ENCODE assay signal across 8 cellular contexts in the genomic region with DNA sequence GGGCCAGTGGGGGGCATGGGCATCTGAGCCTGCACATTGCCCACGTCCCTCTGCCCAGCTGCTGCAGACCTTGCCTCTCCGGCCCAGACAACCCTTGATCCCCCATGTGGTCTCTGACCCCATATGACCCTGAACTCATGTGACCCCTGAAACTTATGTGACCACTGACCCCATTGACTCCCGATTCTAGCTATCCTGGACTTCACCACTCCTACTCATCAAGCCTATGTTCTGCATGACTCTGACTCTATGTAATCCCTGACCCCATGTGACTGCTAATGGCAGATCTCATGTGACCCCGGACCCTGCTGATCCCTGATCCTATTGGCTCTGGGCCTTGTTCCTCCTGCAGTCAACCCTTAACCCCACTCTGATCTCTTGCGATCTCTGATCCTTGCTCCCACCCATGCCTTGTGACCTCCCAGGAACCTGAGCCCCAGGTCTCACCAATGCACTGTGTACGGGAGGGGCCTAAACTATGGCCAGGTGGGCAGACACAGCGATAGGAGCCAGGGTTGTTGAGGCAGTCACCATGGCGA. TPM values are rescaled to one million over a fixed set of nuclear protein-coding genes. Genes with fewer than 3 reads are reported as not detected.
A peak's percentile ranks its signal among the peaks of the same experiment; 100 is the strongest.
DNase-seq lines count a peak whose midpoint lies in the region; ATAC-seq and TF ChIP-seq lines count a peak whose summit lies in the region.

No MANE protein-coding gene starts in this region.

- no peak overlapping the region for H4K8ac ChIP-seq in mesendoderm (ENCODE audit: low read depth, low read length)

- H3K4me3 Mint-ChIP-seq in HFFc6: no peak overlapping the region

- no peaks in the 10 kb centered on the region for H3K4me1 ChIP-seq in mesendoderm (ENCODE audit: control insufficient read depth, low read depth, low read length)

- no peak overlapping the region for H2BK5ac ChIP-seq in mesendoderm (ENCODE audit: low read length)

- TF ChIP-seq CTCF in HFFc6 (IDR thresholded peaks at IDR 0.05): no peak; the same call in 1 of the 2 replicates

- no peaks in the 10 kb centered on the region for H3K79me1 ChIP-seq in mesendoderm (ENCODE audit: low read length)

- no CpG with 5 or more reads among the region's 8 CpGs for WGBS in mesendoderm (ENCODE audit: extremely low coverage, insufficient coverage, low lambda C conversion rate)

- DNase-seq in DMS53 (lab: John Stamatoyannopoulos, UW) (peak; percentile 73), DMS53 treated with DMSO at 0.1 percent for 48 hours (lab: John Stamatoyannopoulos, UW; ENCODE audit: unreplicated experiment) (no peak), HFFc6 (no peak), SK-N-MC (ENCODE audit: low read depth, low spot score) (no peak), mesendoderm (peak; percentile 57), NOMO-1 treated with dmso at 0.1 percent for 144 hours (lab: John Stamatoyannopoulos, UW; ENCODE audit: unreplicated experiment) (no peak)

- peak overlapping the region; percentile 46 for H3K27ac Mint-ChIP-seq in HFFc6

- H3K27me3 ChIP-seq in mesendoderm (ENCODE audit: insufficient read depth, low read length, poor library complexity): peaks cover under 1% of the 10 kb centered on the region

- H3K36me3 ChIP-seq in SK-N-MC (ENCODE audit: insufficient read depth, low read length): peaks cover 19% of the 10 kb centered on the region; the same call in 1 of the 2 replicates
- no peaks in the 10 kb centered on the region for H3K36me3 ChIP-seq in mesendoderm (ENCODE audit: control insufficient read depth, insufficient read depth, low read length)

- ATAC-seq in GM21737 (IDR thresholded peaks at IDR 0.05; ENCODE audit: unreplicated experiment): no peak
- ATAC-seq in GM19463 (IDR thresholded peaks at IDR 0.05; ENCODE audit: unreplicated experiment): no peak

- no peaks in the 10 kb centered on the region for H3K9me3 Mint-ChIP-seq in HFFc6

- peaks cover 36% of the 10 kb centered on the region for H3K4me1 Mint-ChIP-seq in HFFc6 (ENCODE audit: low read depth)

- no peak overlapping the region for H2BK120ac ChIP-seq in mesendoderm (ENCODE audit: low read depth, low read length)

- H3K4me3 ChIP-seq in SK-N-MC: no peak overlapping the region
- no peak overlapping the region for H3K4me3 ChIP-seq in mesendoderm (ENCODE audit: low read length)

- no peak overlapping the region for H3K23ac ChIP-seq in mesendoderm (ENCODE audit: low read length)

- H3K9ac ChIP-seq in SK-N-MC (ENCODE audit: insufficient read length) (no peak overlapping the region), mesendoderm (ENCODE audit: low read length) (no peak overlapping the region)

- H2BK15ac ChIP-seq in mesendoderm (replicated peaks; ENCODE audit: low read depth): no peak overlapping the region

- peaks cover 40% of the 10 kb centered on the region for H3K36me3 Mint-ChIP-seq in HFFc6 (ENCODE audit: low read depth)

- H3K18ac ChIP-seq in mesendoderm (ENCODE audit: low read length): no peak overlapping the region

- no peak overlapping the region for H3K4me2 ChIP-seq in mesendoderm (ENCODE audit: low read length)

- no peak overlapping the region for H3K56ac ChIP-seq in mesendoderm (ENCODE audit: low read length)

- H3K9me3 ChIP-seq in SK-N-MC (ENCODE audit: low read depth, low read length): no peaks in the 10 kb centered on the region

- peak overlapping the region; percentile 67; the same call in 1 of the 2 replicates for H3K27ac ChIP-seq in SK-N-MC
- no peak overlapping the region for H3K27ac ChIP-seq in mesendoderm (ENCODE audit: low read depth, low read length)

- no peak overlapping the region for H3K4ac ChIP-seq in mesendoderm (ENCODE audit: low read depth, low read length)

- H3K27me3 Mint-ChIP-seq in HFFc6 (ENCODE audit: insufficient read depth): peaks cover 3% of the 10 kb centered on the region

- H3K79me2 ChIP-seq in mesendoderm (ENCODE audit: control insufficient read depth, insufficient read depth, low read length): no peaks in the 10 kb centered on the region

- no peak overlapping the region for H2AK5ac ChIP-seq in mesendoderm (ENCODE audit: low read length)

- no peak overlapping the region for H4K5ac ChIP-seq in mesendoderm (ENCODE audit: low read length)

RNA-seq across cellular contexts. Expression of gene LTBP3, which starts 5.7 kb away (rescaled TPM):
- total RNA-seq in HFFc6 (2021; fragmentation: NEBNext Ultra II Directional; extraction: Animal tissue kit (Norgen Biotek cat#: 25700)): 10 to 100 TPM; 64.0 to 78.1 (median 66.0) TPM
- 4.6 TPM for polyA plus RNA-seq in mesendoderm (2013, experiment 1 of 2)
- polyA plus RNA-seq in mesendoderm (2013, experiment 2 of 2): 3.8 TPM

RNA-seq across cellular contexts. Expression of gene ZNRD2, which starts 17.8 kb away (rescaled TPM):
- 10 to 100 TPM; 57.7 to 72.0 (median 64.3) TPM for total RNA-seq in HFFc6 (2021; fragmentation: NEBNext Ultra II Directional; extraction: Animal tissue kit (Norgen Biotek cat#: 25700))
- 110 TPM for polyA plus RNA-seq in mesendoderm (2013, experiment 1 of 2)
- 113 TPM for polyA plus RNA-seq in mesendoderm (2013, experiment 2 of 2)

RNA-seq across cellular contexts. Expression of gene FAM89B, which starts 19.9 kb away (rescaled TPM):
- total RNA-seq in HFFc6 (2021; fragmentation: NEBNext Ultra II Directional; extraction: Animal tissue kit (Norgen Biotek cat#: 25700)): 10 to 100 TPM; 40.9 to 52.8 (median 43.7) TPM
- 17.5 TPM for polyA plus RNA-seq in mesendoderm (2013, experiment 1 of 2)
- 17.1 TPM for polyA plus RNA-seq in mesendoderm (2013, experiment 2 of 2)

RNA-seq across cellular contexts. Expression of gene EHBP1L1, which starts 23.4 kb away (rescaled TPM):
- 10 to 100 TPM; 47.5 to 69.3 (median 61.3) TPM for total RNA-seq in HFFc6 (2021; fragmentation: NEBNext Ultra II Directional; extraction: Animal tissue kit (Norgen Biotek cat#: 25700))
- 1.5 TPM for polyA plus RNA-seq in mesendoderm (2013, experiment 1 of 2)
- polyA plus RNA-seq in mesendoderm (2013, experiment 2 of 2): 2.7 TPM

RNA-seq across cellular contexts. Expression of gene SCYL1, which starts 27.6 kb away (rescaled TPM):
- total RNA-seq in HFFc6 (2021; fragmentation: NEBNext Ultra II Directional; extraction: Animal tissue kit (Norgen Biotek cat#: 25700)): 100 to 1,000 TPM; 120 to 137 (median 126) TPM
- polyA plus RNA-seq in mesendoderm (2013, experiment 1 of 2): 50.0 TPM
- polyA plus RNA-seq in mesendoderm (2013, experiment 2 of 2): 51.8 TPM

Comparison
In these comparisons a context has a peak if more than half of its experiments do, and no peak if none do; other contexts are left out.
1. DNase-seq: peak in DMS53 (single experiment) and mesendoderm (single experiment); none in DMS53 treated with DMSO at 0.1 percent for 48 hours (single experiment), HFFc6 (single experiment), SK-N-MC (single experiment) and NOMO-1 treated with dmso at 0.1 percent for 144 hours (single experiment).